1 cellular context compared by ENCODE assay signal in genomic region chr12:110554184-110554583, GRCh38.
TF ChIP-seq lines count a peak whose summit lies in the region.

No MANE protein-coding gene starts in this region.

TF ChIP-seq in IMR-90, 13 proteins besides CTCF, POLR2A, EP300 and RAD21:
- TF ChIP-seq MXI1 (IDR thresholded peaks at IDR 0.05; ENCODE audit: borderline replicate concordance, low read depth, low read length): no peak
- no peak for TF ChIP-seq CHD1 (IDR thresholded peaks at IDR 0.05; ENCODE audit: low read depth, low read length)
- no peak for TF ChIP-seq MAFK (IDR thresholded peaks at IDR 0.05; ENCODE audit: low read depth, low read length)
- no peak for TF ChIP-seq NFE2L2 (IDR thresholded peaks at IDR 0.05; ENCODE audit: low read depth, low read length)
- TF ChIP-seq RFX5 (IDR thresholded peaks at IDR 0.05; ENCODE audit: low read depth, low read length): no peak
- no peak for TF ChIP-seq BHLHE40 (IDR thresholded peaks at IDR 0.05; ENCODE audit: low read depth, low read length)
